31 cellular contexts compared by ENCODE assay signal in the genomic region with DNA sequence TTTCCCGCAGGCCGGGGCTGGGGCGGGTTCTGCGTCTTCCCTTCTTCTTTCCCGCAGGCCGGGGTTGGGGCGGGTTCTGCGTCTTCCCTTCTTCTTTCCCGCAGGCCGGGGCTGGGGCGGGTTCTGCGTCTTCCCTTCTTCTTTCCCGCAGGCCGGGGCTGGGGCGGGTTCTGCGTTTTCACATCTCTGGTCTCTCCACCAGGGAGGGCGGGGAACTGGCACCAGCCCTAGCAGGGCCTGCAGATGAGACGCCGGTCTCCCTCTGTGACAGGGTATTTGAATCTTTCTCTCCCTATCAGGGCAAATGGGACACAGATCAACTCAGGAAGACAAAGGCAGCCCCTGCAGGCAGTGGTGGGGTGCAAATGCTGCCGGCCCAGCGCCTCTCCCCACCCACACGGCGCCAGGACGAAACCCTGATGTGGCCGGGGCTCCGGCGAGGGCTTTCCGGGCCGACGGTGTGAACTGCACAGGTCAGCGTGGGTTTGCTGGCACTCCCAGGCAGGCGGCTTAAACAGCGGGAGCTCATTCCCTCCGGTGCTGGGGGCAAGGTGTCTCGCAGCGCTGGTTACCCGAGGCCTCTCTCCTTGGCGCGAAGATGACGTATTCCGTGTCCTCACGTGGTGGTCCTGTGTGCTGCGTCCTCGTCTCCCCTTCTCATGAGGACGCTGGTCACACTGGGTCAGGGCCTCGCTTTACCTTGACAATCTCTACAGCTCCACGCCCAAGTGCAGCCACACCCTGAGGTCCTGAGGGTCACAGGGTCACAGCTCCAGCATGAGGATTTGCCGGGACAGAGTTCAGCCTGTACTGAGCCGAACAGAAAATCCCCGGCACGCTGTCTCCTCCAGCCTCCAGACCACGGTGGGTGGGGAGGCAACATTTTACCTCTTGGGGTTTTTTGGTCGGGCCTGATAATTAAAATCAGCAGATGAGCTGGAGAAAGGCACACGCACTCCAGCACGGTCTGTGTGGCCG. TPM values are rescaled to one million over a fixed set of nuclear protein-coding genes. Genes with fewer than 3 reads are reported as not detected.
A peak's percentile ranks its signal among the peaks of the same experiment; 100 is the strongest.
DNase-seq lines count a peak whose midpoint lies in the region; ATAC-seq, FAIRE-seq and TF ChIP-seq lines count a peak whose summit lies in the region.
"Had no signal": no experiment of that assay in that cellular context is flagged by ENCODE, and none has a peak within 500 bp of the region (broad histone marks: within the 10 kb centered on the region; RNA-seq: fewer than 3 reads in every experiment).

No MANE protein-coding gene starts in this region.

- no peak for TF ChIP-seq CTCF in bronchial epithelial cell (IDR thresholded peaks at IDR 0.05; ENCODE audit: insufficient read depth, low read length, severe bottlenecking)
- no peak for TF ChIP-seq CTCF in lower lobe of right lung (IDR thresholded peaks at IDR 0.05)
- TF ChIP-seq CTCF in suprapubic skin (IDR thresholded peaks at IDR 0.05) = no peak

- H3K4me3 Mint-ChIP-seq in activated T-cell treated with anti-CD3 and anti-CD28 coated beads, Interleukin-2, amount 50 U/mL, for 24 hours = no peak overlapping the region
- no peak overlapping the region for H3K4me3 Mint-ChIP-seq in activated T-cell treated with anti-CD3 and anti-CD28 coated beads, Interleukin-2, amount 50 U/mL, for 4 hours
- no peak overlapping the region for H3K4me3 Mint-ChIP-seq in activated CD8-positive, alpha-beta memory T cell treated with anti-CD3 and anti-CD28 coated beads, Interleukin-2, amount 10 ng/mL, durations not matched to agents 7 days and 5 days
- H3K4me3 Mint-ChIP-seq: activated CD4-positive, alpha-beta T cell treated with anti-CD3 and anti-CD28 coated beads, Interleukin-2, amount 10 ng/mL, durations not matched to agents 24 days and 14 days; activated naive CD8-positive, alpha-beta T cell treated with anti-CD3 and anti-CD28 coated beads, Interleukin-2, amount 10 ng/mL, durations not matched to agents 7 days and 5 days; endodermal cell; nephron progenitor cell had no signal

- FAIRE-seq in bronchial epithelial cell (lab: Jason Lieb, UNC) (peak; percentile 23), frontal cortex (lab: Jason Lieb, UNC) (no peak)
- FAIRE-seq: G401.6, pancreas, RCC 7860 had no signal

- no peaks in the 10 kb centered on the region for H3K9me3 ChIP-seq in lower lobe of right lung
- H3K9me3 ChIP-seq in suprapubic skin = no peaks in the 10 kb centered on the region
- H3K9me3 ChIP-seq: pancreas, SJSA1, uterus had no signal

- DNase-seq in activated T-cell treated with anti-CD3 and anti-CD28 coated beads, Interleukin-2, amount 50 U/mL, for 24 hours = no peak
- DNase-seq in activated T-cell treated with anti-CD3 and anti-CD28 coated beads, Interleukin-2, amount 50 U/mL, for 4 hours = no peak
- DNase-seq in bronchial epithelial cell (ENCODE audit: low read depth) = no peak
- DNase-seq in lower lobe of right lung = peak; percentile 41
- peak in 1 of 2 donors; percentile 56 for DNase-seq in suprapubic skin (ENCODE audit: low spot score in 2 of 2)
- DNase-seq in GM19240 (ENCODE audit: insufficient read length, low spot score) = no peak
- DNase-seq in activated CD8-positive, alpha-beta memory T cell treated with anti-CD3 and anti-CD28 coated beads, Interleukin-2, amount 10 ng/mL, durations not matched to agents 7 days and 5 days = no peak
- DNase-seq in frontal cortex (ENCODE audit: low spot score in 2 of 2) = no peak
- DNase-seq: 8988T; activated CD4-positive, alpha-beta T cell treated with anti-CD3 and anti-CD28 coated beads, Interleukin-2, amount 10 ng/mL, durations not matched to agents 24 days and 14 days; activated gamma-delta T cell; activated naive CD8-positive, alpha-beta T cell treated with anti-CD3 and anti-CD28 coated beads, Interleukin-2, amount 10 ng/mL, durations not matched to agents 7 days and 5 days; activated T-cell treated with anti-CD3 and anti-CD28 coated beads, Interleukin-2, amount 50 U/mL, for 1 hour; central memory CD4-positive, alpha-beta T cell; dermis blood vessel endothelial cell; endodermal cell; GM23248; islet precursor cell; mammary epithelial cell; NCI-H1436; NCI-H748 treated with DMSO at 0.1 percent for 48 hours; stimulated activated CD4-positive, alpha-beta T cell treated with anti-CD3 and anti-CD28 coated beads, Interleukin-4, amount 100 ng/mL, for 4 hours; T1000 had no signal

- TF ChIP-seq EP300 in suprapubic skin (IDR thresholded peaks at IDR 0.05) = no peak

- 92% methylated on average over 52 of the region's 56 CpGs for WGBS in suprapubic skin

- H3K4me3 ChIP-seq in bronchial epithelial cell (ENCODE audit: low read depth, low read length) (no peak overlapping the region), lower lobe of right lung (no peak overlapping the region), suprapubic skin (no peak overlapping the region)
- H3K4me3 ChIP-seq: GM23248, pancreas, SJSA1, uterus had no signal

- H3K36me3 Mint-ChIP-seq in activated T-cell treated with anti-CD3 and anti-CD28 coated beads, Interleukin-2, amount 50 U/mL, for 24 hours (ENCODE audit: low read depth) = peaks cover 74% of the 10 kb centered on the region
- H3K36me3 Mint-ChIP-seq in activated T-cell treated with anti-CD3 and anti-CD28 coated beads, Interleukin-2, amount 50 U/mL, for 4 hours (ENCODE audit: insufficient read depth) = peaks cover 28% of the 10 kb centered on the region
- H3K36me3 Mint-ChIP-seq in activated CD8-positive, alpha-beta memory T cell treated with anti-CD3 and anti-CD28 coated beads, Interleukin-2, amount 10 ng/mL, durations not matched to agents 7 days and 5 days = peaks cover 1% of the 10 kb centered on the region

- peaks cover 2% of the 10 kb centered on the region for H3K4me1 Mint-ChIP-seq in activated T-cell treated with anti-CD3 and anti-CD28 coated beads, Interleukin-2, amount 50 U/mL, for 24 hours (ENCODE audit: low read depth)
- peaks cover 4% of the 10 kb centered on the region for H3K4me1 Mint-ChIP-seq in activated T-cell treated with anti-CD3 and anti-CD28 coated beads, Interleukin-2, amount 50 U/mL, for 4 hours (ENCODE audit: low read depth)
- H3K4me1 Mint-ChIP-seq in activated CD8-positive, alpha-beta memory T cell treated with anti-CD3 and anti-CD28 coated beads, Interleukin-2, amount 10 ng/mL, durations not matched to agents 7 days and 5 days = no peaks in the 10 kb centered on the region
- H3K4me1 Mint-ChIP-seq: activated naive CD8-positive, alpha-beta T cell treated with anti-CD3 and anti-CD28 coated beads, Interleukin-2, amount 10 ng/mL, durations not matched to agents 7 days and 5 days had no signal

- H3K36me3 ChIP-seq in bronchial epithelial cell (ENCODE audit: control insufficient read depth, insufficient read depth, low read length) (no peaks in the 10 kb centered on the region), lower lobe of right lung (peaks cover 32% of the 10 kb centered on the region), suprapubic skin (peaks cover 19% of the 10 kb centered on the region)
- H3K36me3 ChIP-seq: pancreas, uterus had no signal

- ATAC-seq in activated T-cell treated with anti-CD3 and anti-CD28 coated beads, Interleukin-2, amount 50 U/mL, for 4 hours = no peak
- no peak for ATAC-seq in lower lobe of right lung
- ATAC-seq in activated CD8-positive, alpha-beta memory T cell treated with anti-CD3 and anti-CD28 coated beads, Interleukin-2, amount 10 ng/mL, durations not matched to agents 7 days and 5 days = no peak
- ATAC-seq: pancreas had no signal

- CTCF ChIA-PET in activated CD8-positive, alpha-beta memory T cell treated with anti-CD3 and anti-CD28 coated beads, Interleukin-2, amount 10 ng/mL, durations not matched to agents 7 days and 5 days (lab: Charles Lee) = no interaction called here

- no peak for TF ChIP-seq POLR2A in suprapubic skin (IDR thresholded peaks at IDR 0.05)

- H3K27ac Mint-ChIP-seq in activated T-cell treated with anti-CD3 and anti-CD28 coated beads, Interleukin-2, amount 50 U/mL, for 24 hours = peak overlapping the region; percentile 44
- no peak overlapping the region for H3K27ac Mint-ChIP-seq in activated CD8-positive, alpha-beta memory T cell treated with anti-CD3 and anti-CD28 coated beads, Interleukin-2, amount 10 ng/mL, durations not matched to agents 7 days and 5 days
- H3K27ac Mint-ChIP-seq: activated CD4-positive, alpha-beta T cell treated with anti-CD3 and anti-CD28 coated beads, Interleukin-2, amount 10 ng/mL, durations not matched to agents 24 days and 14 days; activated naive CD8-positive, alpha-beta T cell treated with anti-CD3 and anti-CD28 coated beads, Interleukin-2, amount 10 ng/mL, durations not matched to agents 7 days and 5 days; endodermal cell; nephron progenitor cell had no signal

- H3K4me1 ChIP-seq in lower lobe of right lung (peaks cover 22% of the 10 kb centered on the region), suprapubic skin (peaks cover 39% of the 10 kb centered on the region)
- H3K4me1 ChIP-seq: uterus had no signal

- H3K27me3 ChIP-seq in bronchial epithelial cell (ENCODE audit: control insufficient read depth, insufficient read depth, low read length) (no peaks in the 10 kb centered on the region), lower lobe of right lung (ENCODE audit: low read depth) (no peaks in the 10 kb centered on the region), suprapubic skin (no peaks in the 10 kb centered on the region)
- H3K27me3 ChIP-seq: pancreas, SJSA1, uterus had no signal

- no peaks in the 10 kb centered on the region for H3K27me3 Mint-ChIP-seq in activated T-cell treated with anti-CD3 and anti-CD28 coated beads, Interleukin-2, amount 50 U/mL, for 24 hours
- no peaks in the 10 kb centered on the region for H3K27me3 Mint-ChIP-seq in activated T-cell treated with anti-CD3 and anti-CD28 coated beads, Interleukin-2, amount 50 U/mL, for 4 hours (ENCODE audit: low read depth)
- H3K27me3 Mint-ChIP-seq in activated CD8-positive, alpha-beta memory T cell treated with anti-CD3 and anti-CD28 coated beads, Interleukin-2, amount 10 ng/mL, durations not matched to agents 7 days and 5 days = no peaks in the 10 kb centered on the region
- H3K27me3 Mint-ChIP-seq: activated CD4-positive, alpha-beta T cell treated with anti-CD3 and anti-CD28 coated beads, Interleukin-2, amount 10 ng/mL, durations not matched to agents 24 days and 14 days; activated naive CD8-positive, alpha-beta T cell treated with anti-CD3 and anti-CD28 coated beads, Interleukin-2, amount 10 ng/mL, durations not matched to agents 7 days and 5 days had no signal

- H3K27ac ChIP-seq in lower lobe of right lung (no peak overlapping the region), suprapubic skin (peak overlapping the region; percentile 16)
- H3K27ac ChIP-seq: C4-2B, GM23248, pancreas, SJSA1, uterus, VCaP had no signal

- H3K9me3 Mint-ChIP-seq in activated T-cell treated with anti-CD3 and anti-CD28 coated beads, Interleukin-2, amount 50 U/mL, for 24 hours = no peaks in the 10 kb centered on the region
- no peaks in the 10 kb centered on the region for H3K9me3 Mint-ChIP-seq in activated T-cell treated with anti-CD3 and anti-CD28 coated beads, Interleukin-2, amount 50 U/mL, for 4 hours
- no peaks in the 10 kb centered on the region for H3K9me3 Mint-ChIP-seq in activated CD8-positive, alpha-beta memory T cell treated with anti-CD3 and anti-CD28 coated beads, Interleukin-2, amount 10 ng/mL, durations not matched to agents 7 days and 5 days (ENCODE audit: low read depth)
- H3K9me3 Mint-ChIP-seq: activated CD4-positive, alpha-beta T cell treated with anti-CD3 and anti-CD28 coated beads, Interleukin-2, amount 10 ng/mL, durations not matched to agents 24 days and 14 days; activated naive CD8-positive, alpha-beta T cell treated with anti-CD3 and anti-CD28 coated beads, Interleukin-2, amount 10 ng/mL, durations not matched to agents 7 days and 5 days; endodermal cell; nephron progenitor cell had no signal

- intact Hi-C loops in lower lobe of right lung (cut with DNase I) = no loop called here

RNA-seq across cellular contexts. Expression of a gene that starts 0.7 kb away (rescaled TPM):
- 1 to 10 TPM; 1.1 to 1.5 (median 1.4) TPM for total RNA-seq in activated T-cell treated with anti-CD3 and anti-CD28 coated beads, Interleukin-2, amount 50 U/mL, for 4 hours
- total RNA-seq in bronchial epithelial cell (not detected in 2 replicates), lower lobe of right lung (14.0 TPM), suprapubic skin (1 to 10 TPM in 1 of 4 donors, under 1 TPM in 3; 0.16 to 1.4 (median 0.53) TPM), frontal cortex (under 0.01 TPM)
- total RNA-seq in activated CD8-positive, alpha-beta memory T cell treated with anti-CD3 and anti-CD28 coated beads, Interleukin-2, amount 10 ng/mL, durations not matched to agents 7 days and 5 days = 1 to 10 TPM in 1 of 2 experiments, under 1 TPM in 1; 0.37 to 2.3 TPM
- total RNA-seq: GM23248, SJSA1 had no signal
